In the genomic region with DNA sequence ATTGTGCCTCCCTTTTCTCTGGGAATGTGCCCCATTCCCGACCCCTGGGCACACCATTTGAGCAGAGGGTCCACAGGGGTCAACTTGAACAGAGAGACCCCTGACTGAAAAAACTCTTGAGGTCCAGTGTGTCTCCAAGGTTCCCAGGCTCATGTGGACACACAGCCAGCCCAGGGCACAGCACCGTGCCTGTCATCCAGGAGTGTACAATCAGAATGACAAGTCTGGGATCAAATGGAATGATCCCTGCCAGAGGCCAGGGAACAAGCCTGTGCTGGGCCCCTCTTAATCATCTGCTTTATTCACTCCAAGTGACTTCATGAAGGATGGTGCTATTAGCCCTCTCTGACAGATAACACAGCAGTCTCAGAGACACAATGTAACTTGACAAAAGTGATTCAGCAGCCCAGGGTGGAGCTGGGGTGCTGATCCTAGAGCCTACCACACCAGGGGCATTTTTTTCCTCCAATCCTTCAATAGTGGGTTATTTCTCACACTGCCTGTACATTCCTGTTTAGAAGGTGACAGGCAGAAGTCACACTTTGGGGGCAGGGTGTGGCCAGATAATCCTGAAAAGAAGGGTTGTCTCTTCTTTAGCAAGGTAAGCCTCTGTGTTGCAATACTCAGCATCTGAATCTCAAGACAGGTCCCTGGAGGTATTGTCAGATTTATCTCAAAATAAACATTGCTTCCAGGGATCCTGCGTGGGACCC, we compare ENCODE assay signal across 23 cellular contexts.
"Had no signal": no experiment of that assay in that cellular context is flagged by ENCODE, and none has a peak within 500 bp of the region (broad histone marks: within the 10 kb centered on the region; RNA-seq: fewer than 3 reads in every experiment).

No MANE protein-coding gene starts in this region.

- DNase-seq: activated B cell treated with CpG ODN at 0.5 μM for 24 hours; activated CD4-positive, alpha-beta T cell treated with anti-CD3 and anti-CD28 coated beads, Interleukin-2, amount 50 U/mL, for 4 hours; activated naive CD4-positive, alpha-beta T cell treated with Interleukin-2 at 50 U/mL for 16 hours; activated naive CD8-positive, alpha-beta T cell treated with anti-CD3 and anti-CD28 coated beads, Interleukin-2, amount 10 ng/mL, durations not matched to agents 7 days and 5 days; activated T-cell treated with anti-CD3 and anti-CD28 coated beads for 4 hours; activated T-cell treated with anti-CD3 and anti-CD28 coated beads, Interleukin-2, amount 50 U/mL, for 72 hours; esophagus squamous epithelium; naive B cell; nephron progenitor cell; pancreas; retina; sigmoid colon; small intestine; stimulated activated CD4-positive, alpha-beta T cell treated with anti-CD3 and anti-CD28 coated beads, Interleukin-4, amount 100 ng/mL, for 4 hours; stimulated activated CD8-positive, alpha-beta memory T cell treated with anti-CD3 and anti-CD28 coated beads, Interleukin-4, amount 100 ng/mL, for 48 hours; T-cell had no signal

- H3K4me3 ChIP-seq: ascending aorta, coronary artery, esophagus squamous epithelium, pancreas, prostate gland, sigmoid colon, suprapubic skin, tibial nerve had no signal

- FAIRE-seq: frontal cortex, pancreas, small intestine had no signal

- H3K36me3 ChIP-seq: ascending aorta, esophagus squamous epithelium, pancreas, prostate gland, sigmoid colon, suprapubic skin, tibial nerve had no signal

- H3K9me3 ChIP-seq: ascending aorta, esophagus squamous epithelium, pancreas, prostate gland, sigmoid colon, suprapubic skin, tibial nerve had no signal

- ATAC-seq: pancreas; stimulated activated memory B cell treated with anti-CD40 and anti-IgM and Interleukin-4, amounts not matched to agents 10 μg/mL and 1 μg/mL and 100 μg/mL, for 72 hours; T-cell had no signal

- H3K4me1 ChIP-seq: ascending aorta, pancreas, prostate gland, sigmoid colon, tibial nerve had no signal

- H3K27me3 ChIP-seq: ascending aorta, esophagus squamous epithelium, pancreas, sigmoid colon, suprapubic skin, tibial nerve had no signal

- H3K27ac ChIP-seq: ascending aorta, coronary artery, esophagus squamous epithelium, pancreas, prostate gland, sigmoid colon, suprapubic skin, tibial nerve had no signal
